15 cellular contexts compared by ENCODE assay signal in the genomic region with DNA sequence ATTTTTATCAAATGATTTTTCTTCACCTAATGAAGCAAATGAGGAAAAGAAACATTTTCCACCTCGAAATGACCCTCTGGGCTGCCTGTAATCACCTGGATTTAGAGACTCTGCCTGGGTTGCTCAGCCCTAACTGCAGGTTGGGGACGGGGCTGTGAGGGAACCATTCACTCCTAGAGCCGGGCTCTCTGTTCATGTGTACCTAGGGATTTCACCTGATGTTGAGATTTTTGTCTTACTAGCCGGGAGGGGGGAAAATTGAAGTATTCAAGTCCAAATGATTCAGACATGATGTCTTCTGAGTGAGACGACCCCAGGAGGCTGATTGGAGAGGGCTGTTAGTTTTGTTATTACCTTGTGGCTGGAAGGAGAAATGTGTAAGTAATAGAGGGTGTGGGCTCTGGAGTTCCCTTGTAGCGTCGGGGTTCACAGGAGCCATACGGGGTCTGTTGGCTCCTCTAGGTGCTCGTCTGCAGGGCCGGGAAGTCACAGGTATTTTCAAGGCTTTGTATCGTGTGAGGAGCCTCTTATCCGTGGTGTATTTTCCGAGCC. TPM values are rescaled to one million over a fixed set of nuclear protein-coding genes. Genes with fewer than 3 reads are reported as not detected.
DNase-seq lines count a peak whose midpoint lies in the region; ATAC-seq lines count a peak whose summit lies in the region.
"Had no signal": no experiment of that assay in that cellular context is flagged by ENCODE, and none has a peak within 500 bp of the region (broad histone marks: within the 10 kb centered on the region; RNA-seq: fewer than 3 reads in every experiment).

No MANE protein-coding gene starts in this region.

- peak overlapping the region; percentile 11; the same call in 1 of the 2 replicates for H3K27ac ChIP-seq in BLaER1
- H3K27ac ChIP-seq in CD8-positive, alpha-beta memory T cell (ENCODE audit: low read depth, low read length), result peak overlapping the region; percentile 45
- H3K27ac ChIP-seq in naive thymus-derived CD4-positive, alpha-beta T cell (ENCODE audit: low read depth, low read length), result peak overlapping the region; percentile 85
- H3K27ac ChIP-seq: HL-60, thyroid gland had no signal

- peaks cover 32% of the 10 kb centered on the region for H4K20me1 ChIP-seq in BLaER1

- H3K9me3 Mint-ChIP-seq in CD8-positive, alpha-beta memory T cell, result no peaks in the 10 kb centered on the region
- no peaks in the 10 kb centered on the region for H3K9me3 Mint-ChIP-seq in activated T-helper 2 cell treated with anti-CD3 and anti-CD28 coated beads, Interferon-gamma antibody, Interleukin-2, Interleukin-4, amounts not matched to agents 10 μg/mL and 5 μg/mL and 100 μg/mL, durations not matched to agents 14 hours and 24 hours and 36 hours
- no peaks in the 10 kb centered on the region for H3K9me3 Mint-ChIP-seq in naive thymus-derived CD4-positive, alpha-beta T cell

- H3K27me3 ChIP-seq in BLaER1, result no peaks in the 10 kb centered on the region
- H3K27me3 ChIP-seq in CD8-positive, alpha-beta memory T cell (ENCODE audit: insufficient read depth, low read length, poor library complexity, severe bottlenecking), result no peaks in the 10 kb centered on the region
- no peaks in the 10 kb centered on the region for H3K27me3 ChIP-seq in naive thymus-derived CD4-positive, alpha-beta T cell (ENCODE audit: control insufficient read depth in 2 of 2, insufficient read depth in 2 of 2, low read length in 2 of 2)
- H3K27me3 ChIP-seq: thyroid gland had no signal

- peaks cover 78% of the 10 kb centered on the region for H3K36me3 ChIP-seq in BLaER1
- H3K36me3 ChIP-seq in CD8-positive, alpha-beta memory T cell (ENCODE audit: insufficient read depth, low read length), result peaks cover 34% of the 10 kb centered on the region
- H3K36me3 ChIP-seq in naive thymus-derived CD4-positive, alpha-beta T cell (ENCODE audit: control insufficient read depth in 2 of 3, insufficient read depth in 3 of 3, low read length in 3 of 3), result peaks cover 0 to 49% (median 7%) of the 10 kb centered on the region in 3 experiments

- peaks cover 4 to 77% (median 32%) of the 10 kb centered on the region in 3 donors for H3K36me3 Mint-ChIP-seq in CD8-positive, alpha-beta memory T cell
- peaks cover 69% of the 10 kb centered on the region for H3K36me3 Mint-ChIP-seq in activated T-helper 2 cell treated with anti-CD3 and anti-CD28 coated beads, Interferon-gamma antibody, Interleukin-2, Interleukin-4, amounts not matched to agents 10 μg/mL and 5 μg/mL and 100 μg/mL, durations not matched to agents 14 hours and 24 hours and 36 hours (ENCODE audit: low read depth)
- H3K36me3 Mint-ChIP-seq in naive thymus-derived CD4-positive, alpha-beta T cell, result peaks cover 2 to 40% (median 23%) of the 10 kb centered on the region in 5 donors

- peaks cover 0 to 2% of the 10 kb centered on the region in 2 donors for H3K27me3 Mint-ChIP-seq in CD8-positive, alpha-beta memory T cell
- no peaks in the 10 kb centered on the region for H3K27me3 Mint-ChIP-seq in activated T-helper 2 cell treated with anti-CD3 and anti-CD28 coated beads, Interferon-gamma antibody, Interleukin-2, Interleukin-4, amounts not matched to agents 10 μg/mL and 5 μg/mL and 100 μg/mL, durations not matched to agents 14 hours and 24 hours and 36 hours (ENCODE audit: low read depth)
- no peaks in the 10 kb centered on the region for H3K27me3 Mint-ChIP-seq in naive thymus-derived CD4-positive, alpha-beta T cell

- no peak overlapping the region for H3K9ac ChIP-seq in BLaER1

- intact Hi-C loops in activated T-helper 2 cell treated with anti-CD3 and anti-CD28 coated beads, Interferon-gamma antibody, Interleukin-2, Interleukin-4, amounts not matched to agents 10 μg/mL and 5 μg/mL and 100 μg/mL, durations not matched to agents 14 hours and 24 hours and 36 hours (cut with micrococcal nuclease), result loop anchor here (2.0 kb wide), 2 partner anchors 18 to 40 kb away; no protein-coding TSS in a partner anchor
- intact Hi-C loops in naive thymus-derived CD4-positive, alpha-beta T cell (cut with micrococcal nuclease), result loop anchor here (1.0 to 5.0 kb wide), 2 partner anchors 18 to 38 kb away; no protein-coding TSS in a partner anchor

- CTCF ChIA-PET in CD8-positive, alpha-beta memory T cell (lab: Charles Lee), result interaction anchor here (1.0 to 1.6 kb wide), 6 partner anchors 8 to 233 kb away, joined by 3 to 11 read pairs (median 6); no protein-coding TSS in a partner anchor
- CTCF ChIA-PET in naive thymus-derived CD4-positive, alpha-beta T cell (lab: Charles Lee), result no interaction called here

- peak overlapping the region; percentile 7 to 86 (median 72) for H3K4me3 Mint-ChIP-seq in CD8-positive, alpha-beta memory T cell
- H3K4me3 Mint-ChIP-seq in activated T-helper 2 cell treated with anti-CD3 and anti-CD28 coated beads, Interferon-gamma antibody, Interleukin-2, Interleukin-4, amounts not matched to agents 10 μg/mL and 5 μg/mL and 100 μg/mL, durations not matched to agents 14 hours and 24 hours and 36 hours (ENCODE audit: low read depth), result peak overlapping the region; percentile 64
- H3K4me3 Mint-ChIP-seq in naive thymus-derived CD4-positive, alpha-beta T cell, result peak overlapping the region; percentile 68 to 87 (median 80)

- POLR2A ChIA-PET in CD8-positive, alpha-beta memory T cell (lab: Charles Lee), result interaction anchor here (0.8 to 2.2 kb wide), 2 partner anchors 18 to 23 kb away, joined by 3 to 12 read pairs; no protein-coding TSS in a partner anchor
- POLR2A ChIA-PET in naive thymus-derived CD4-positive, alpha-beta T cell (lab: Charles Lee), result interaction anchor here (0.8 to 1.8 kb wide), 3 partner anchors 18 to 24 kb away, joined by 3 to 7 read pairs (median 3); no protein-coding TSS in a partner anchor

- peaks cover 35 to 58% (median 47%) of the 10 kb centered on the region in 3 donors for H3K4me1 Mint-ChIP-seq in CD8-positive, alpha-beta memory T cell
- H3K4me1 Mint-ChIP-seq in activated T-helper 2 cell treated with anti-CD3 and anti-CD28 coated beads, Interferon-gamma antibody, Interleukin-2, Interleukin-4, amounts not matched to agents 10 μg/mL and 5 μg/mL and 100 μg/mL, durations not matched to agents 14 hours and 24 hours and 36 hours (ENCODE audit: low read depth), result peaks cover 33% of the 10 kb centered on the region
- H3K4me1 Mint-ChIP-seq in naive thymus-derived CD4-positive, alpha-beta T cell, result peaks cover 20 to 62% (median 50%) of the 10 kb centered on the region in 7 donors

- no peak for ATAC-seq in naive thymus-derived CD4-positive, alpha-beta T cell
- ATAC-seq: Panc1 had no signal

- DNase-seq in CD8-positive, alpha-beta memory T cell, result no peak
- no peak for DNase-seq in activated T-helper 2 cell treated with anti-CD3 and anti-CD28 coated beads, Interferon-gamma antibody, Interleukin-2, Interleukin-4, amounts not matched to agents 10 μg/mL and 5 μg/mL and 100 μg/mL, durations not matched to agents 14 hours and 24 hours and 36 hours (ENCODE audit: low spot score)
- no peak for DNase-seq in naive thymus-derived CD4-positive, alpha-beta T cell
- DNase-seq in HT-29 (ENCODE audit: low spot score) (no peak), HCEC 1CT (no peak), NCI-H526 treated with DMSO at 0.1 percent for 48 hours (lab: John Stamatoyannopoulos, UW) (no peak), kidney tubule cell (ENCODE audit: low spot score) (no peak)
- DNase-seq: erythroblast, kidney, NCI-H1930, NCI-H774, thyroid gland had no signal

- peak overlapping the region; percentile 93 to 100 (median 99) for H3K27ac Mint-ChIP-seq in CD8-positive, alpha-beta memory T cell
- H3K27ac Mint-ChIP-seq in activated T-helper 2 cell treated with anti-CD3 and anti-CD28 coated beads, Interferon-gamma antibody, Interleukin-2, Interleukin-4, amounts not matched to agents 10 μg/mL and 5 μg/mL and 100 μg/mL, durations not matched to agents 14 hours and 24 hours and 36 hours, result peak overlapping the region; percentile 93
- H3K27ac Mint-ChIP-seq in naive thymus-derived CD4-positive, alpha-beta T cell, result peak overlapping the region; percentile 82 to 100 (median 98)

- peak overlapping the region; percentile 60 for H3K4me2 ChIP-seq in BLaER1

- no peaks in the 10 kb centered on the region for H3K9me3 ChIP-seq in BLaER1
- H3K9me3 ChIP-seq in CD8-positive, alpha-beta memory T cell (ENCODE audit: low read length), result no peaks in the 10 kb centered on the region
- H3K9me3 ChIP-seq in naive thymus-derived CD4-positive, alpha-beta T cell (ENCODE audit: control insufficient read depth in 2 of 3, low read length in 3 of 3), result no peaks in the 10 kb centered on the region
- H3K9me3 ChIP-seq: thyroid gland had no signal

- H3K4me3 ChIP-seq in BLaER1, result no peak overlapping the region
- H3K4me3 ChIP-seq in CD8-positive, alpha-beta memory T cell (ENCODE audit: low read length), result peak overlapping the region; percentile 20
- no peak overlapping the region for H3K4me3 ChIP-seq in naive thymus-derived CD4-positive, alpha-beta T cell (ENCODE audit: low read length)
- H3K4me3 ChIP-seq: thyroid gland had no signal

- peaks cover 17% of the 10 kb centered on the region for H3K4me1 ChIP-seq in BLaER1
- peaks cover 22% of the 10 kb centered on the region for H3K4me1 ChIP-seq in CD8-positive, alpha-beta memory T cell (ENCODE audit: insufficient read depth, low read length)
- peaks cover 18 to 19% of the 10 kb centered on the region in 2 donors for H3K4me1 ChIP-seq in naive thymus-derived CD4-positive, alpha-beta T cell (ENCODE audit: control insufficient read depth in 2 of 2, insufficient read depth in 2 of 2, low read length in 2 of 2)

RNA-seq across cellular contexts. Expression of a gene that starts 42.3 kb away (rescaled TPM):
- 10 to 100 TPM; 10.4 to 15.5 TPM for total RNA-seq in CD8-positive, alpha-beta memory T cell
- polyA plus RNA-seq in CD8-positive, alpha-beta memory T cell, result 13.2 TPM
- 11.0 and 13.7 TPM in 2 replicates for total RNA-seq in activated T-helper 2 cell treated with anti-CD3 and anti-CD28 coated beads, Interferon-gamma antibody, Interleukin-2, Interleukin-4, amounts not matched to agents 10 μg/mL and 5 μg/mL and 100 μg/mL, durations not matched to agents 14 hours and 24 hours and 36 hours
- total RNA-seq in naive thymus-derived CD4-positive, alpha-beta T cell, result 10 to 100 TPM; 12.0 to 42.3 (median 23.0) TPM
- polyA plus RNA-seq in naive thymus-derived CD4-positive, alpha-beta T cell, result 10 to 100 TPM in 1 of 2 donors, 1 to 10 TPM in 1; 8.7 to 17.9 TPM
- total RNA-seq in HT-29 (2014; rRNA removed; shearing (Covaris generic)), result 6.7 and 20.5 TPM in 2 replicates

RNA-seq across cellular contexts. Expression of a gene that starts 52.8 kb away (rescaled TPM):
- 10 to 100 TPM; 50.0 to 54.7 TPM for total RNA-seq in CD8-positive, alpha-beta memory T cell
- polyA plus RNA-seq in CD8-positive, alpha-beta memory T cell, result 45.1 TPM
- total RNA-seq in activated T-helper 2 cell treated with anti-CD3 and anti-CD28 coated beads, Interferon-gamma antibody, Interleukin-2, Interleukin-4, amounts not matched to agents 10 μg/mL and 5 μg/mL and 100 μg/mL, durations not matched to agents 14 hours and 24 hours and 36 hours, result 67.3 and 69.9 TPM in 2 replicates
- total RNA-seq in naive thymus-derived CD4-positive, alpha-beta T cell, result 100 to 1,000 TPM in 2 of 5 experiments, 10 to 100 TPM in 3; 80.6 to 119 (median 93.2) TPM
- polyA plus RNA-seq in naive thymus-derived CD4-positive, alpha-beta T cell, result 10 to 100 TPM; 15.6 to 26.5 TPM
- 16.6 and 19.0 TPM in 2 replicates for total RNA-seq in HT-29 (2014; rRNA removed; shearing (Covaris generic))

Comparison
In these comparisons a context has a peak if more than half of its experiments do, and no peak if none do; other contexts are left out.
1. H3K27ac ChIP-seq: peak in every context shown above with its lines; median percentile 85 in naive thymus-derived CD4-positive, alpha-beta T cell; 45 in CD8-positive, alpha-beta memory T cell; 11 in BLaER1.